1 cellular context compared by ENCODE assay signal in genomic region chr6:117776441-117776840, GRCh38.
TF ChIP-seq lines count a peak whose summit lies in the region.

No MANE protein-coding gene starts in this region.

TF ChIP-seq in K562, 482 proteins besides CTCF, POLR2A, EP300 and RAD21 (continued from another document):
- TF ChIP-seq ZNF449 (CRISPR knock-in tag; IDR thresholded peaks at IDR 0.05) (no peak), ZBTB17 (CRISPR knock-in tag; IDR thresholded peaks at IDR 0.05) (no peak), CCAR2 (IDR thresholded peaks at IDR 0.05; ENCODE audit: low read depth, low read length) (no peak), ZBTB2 (IDR thresholded peaks at IDR 0.05) (no peak), SRF (CRISPR knock-in tag; IDR thresholded peaks at IDR 0.05) (no peak), NRF1 (conservative IDR thresholded peaks at IDR 0.05 in 1 of 2, IDR thresholded peaks at IDR 0.05 in 1 of 2) (no peak), ZNF583 (CRISPR knock-in tag; IDR thresholded peaks at IDR 0.05) (no peak), SIN3B (IDR thresholded peaks at IDR 0.05; ENCODE audit: low read depth) (no peak), NCOR1 (IDR thresholded peaks at IDR 0.05) (no peak), FOXK1 (CRISPR knock-in tag; IDR thresholded peaks at IDR 0.05; ENCODE audit: borderline replicate concordance) (no peak)
TF ChIP-seq in K562: peak in this region for 0.
